7 cellular contexts compared by ENCODE assay signal in genomic region chr15:78756781-78757635, GRCh38. TPM values are rescaled to one million over a fixed set of nuclear protein-coding genes. Genes with fewer than 3 reads are reported as not detected.
DNase-seq lines count a peak whose midpoint lies in the region; ATAC-seq and TF ChIP-seq lines count a peak whose summit lies in the region.
"Not testable (repeated sequence)": the region's sequence is repeated elsewhere in the genome, so short reads cannot be mapped to it uniquely, and the experiment has no call there.

No MANE protein-coding gene starts in this region.

- H3K9me3 Mint-ChIP-seq in IgD-negative memory B cell; activated CD4-positive, alpha-beta T cell treated with anti-CD3 and anti-CD28 coated beads, Interleukin-2, amount 10 ng/mL, durations not matched to agents 7 days and 5 days: not testable (repeated sequence)

- H3K4me1 Mint-ChIP-seq in IgD-negative memory B cell: peaks cover 25 to 37% (median 32%) of the 10 kb centered on the region in 3 donors
- peaks cover 23% of the 10 kb centered on the region for H3K4me1 Mint-ChIP-seq in activated CD4-positive, alpha-beta T cell treated with anti-CD3 and anti-CD28 coated beads, Interleukin-2, amount 10 ng/mL, durations not matched to agents 7 days and 5 days

- CTCF ChIA-PET in activated CD4-positive, alpha-beta T cell treated with anti-CD3 and anti-CD28 coated beads, Interleukin-2, amount 10 ng/mL, durations not matched to agents 7 days and 5 days (lab: Charles Lee): interaction anchor here (1.1 kb wide), 1 partner anchor 52 kb away, joined by 3 read pairs; no protein-coding TSS in a partner anchor

- H4K20me1 ChIP-seq in smooth muscle cell (ENCODE audit: low read depth): not testable (repeated sequence)

- peak; percentile 55 for ATAC-seq in GM18517 (IDR thresholded peaks at IDR 0.05; ENCODE audit: unreplicated experiment)
- ATAC-seq in HG02571 (IDR thresholded peaks at IDR 0.05; ENCODE audit: unreplicated experiment): peak; percentile 52

- H3K4me3 ChIP-seq in colonic mucosa, smooth muscle cell: not testable (repeated sequence)

- not testable (repeated sequence) for H3K9ac ChIP-seq in colonic mucosa (ENCODE audit: low read depth in 2 of 2, low read length in 2 of 2)
- peak overlapping the region; percentile 85 for H3K9ac ChIP-seq in smooth muscle cell (ENCODE audit: low read depth)

- H3K4me1 ChIP-seq in colonic mucosa; smooth muscle cell (ENCODE audit: low read depth): not testable (repeated sequence)

- not testable (repeated sequence) for H3F3A ChIP-seq in smooth muscle cell (ENCODE audit: low read depth)

- H3K4me2 ChIP-seq in smooth muscle cell: peak overlapping the region; percentile 69

- peak overlapping the region; percentile 98 to 100 (median 99) for H3K27ac Mint-ChIP-seq in IgD-negative memory B cell
- peak overlapping the region; percentile 79 for H3K27ac Mint-ChIP-seq in activated CD4-positive, alpha-beta T cell treated with anti-CD3 and anti-CD28 coated beads, Interleukin-2, amount 10 ng/mL, durations not matched to agents 7 days and 5 days

- not testable (repeated sequence) for H3K27me3 Mint-ChIP-seq in IgD-negative memory B cell; activated CD4-positive, alpha-beta T cell treated with anti-CD3 and anti-CD28 coated beads, Interleukin-2, amount 10 ng/mL, durations not matched to agents 7 days and 5 days

- H3K79me2 ChIP-seq in smooth muscle cell (ENCODE audit: low read depth): not testable (repeated sequence)

- not testable (repeated sequence) for H3K36me3 ChIP-seq in colonic mucosa; smooth muscle cell (ENCODE audit: low read depth)

- not testable (repeated sequence) for H3K36me3 Mint-ChIP-seq in IgD-negative memory B cell; activated CD4-positive, alpha-beta T cell treated with anti-CD3 and anti-CD28 coated beads, Interleukin-2, amount 10 ng/mL, durations not matched to agents 7 days and 5 days (ENCODE audit: low read depth)

- H3K4me3 Mint-ChIP-seq in IgD-negative memory B cell: peak overlapping the region; percentile 30 to 87 (median 72)
- not testable (repeated sequence) for H3K4me3 Mint-ChIP-seq in activated CD4-positive, alpha-beta T cell treated with anti-CD3 and anti-CD28 coated beads, Interleukin-2, amount 10 ng/mL, durations not matched to agents 7 days and 5 days

- not testable (repeated sequence) for TF ChIP-seq CTCF in colonic mucosa (IDR thresholded peaks at IDR 0.05); smooth muscle cell (IDR thresholded peaks at IDR 0.05; ENCODE audit: borderline replicate concordance, insufficient read depth, poor library complexity, severe bottlenecking)

- H2AFZ ChIP-seq in smooth muscle cell (ENCODE audit: low read depth): not testable (repeated sequence)

- 39% methylated on average over 20 of the region's 25 CpGs for WGBS in smooth muscle cell (ENCODE audit: low lambda C conversion rate)

- intact Hi-C loops in colonic mucosa (cut with DNase I): not testable (repeated sequence)

- not testable (repeated sequence) for H3K9me3 ChIP-seq in colonic mucosa; smooth muscle cell (replicated peaks; ENCODE audit: low read depth)

- POLR2A ChIA-PET in activated CD4-positive, alpha-beta T cell treated with anti-CD3 and anti-CD28 coated beads, Interleukin-2, amount 10 ng/mL, durations not matched to agents 7 days and 5 days (lab: Charles Lee): not testable (repeated sequence)

- H3K27ac ChIP-seq in colonic mucosa: not testable (repeated sequence)
- peak overlapping the region; percentile 96 for H3K27ac ChIP-seq in smooth muscle cell (ENCODE audit: low read depth)

- H3K27me3 ChIP-seq in colonic mucosa; smooth muscle cell (ENCODE audit: low read depth): not testable (repeated sequence)

- not testable (repeated sequence) for DNase-seq in activated CD4-positive, alpha-beta T cell treated with anti-CD3 and anti-CD28 coated beads, Interleukin-2, amount 10 ng/mL, durations not matched to agents 7 days and 5 days
- DNase-seq in colonic mucosa (peak; percentile 39), kidney glomerular epithelial cell (lab: John Stamatoyannopoulos, UW) (peak; percentile 64), smooth muscle cell (lab: John Stamatoyannopoulos, UW; ENCODE audit: unreplicated experiment) (peak; percentile 47)

RNA-seq across cellular contexts. Expression of gene ADAMTS7, which starts 54.3 kb away (rescaled TPM):
- 0.04 TPM for polyA plus RNA-seq in IgD-negative memory B cell
- under 1 TPM; 0.10 to 0.12 TPM for total RNA-seq in activated CD4-positive, alpha-beta T cell treated with anti-CD3 and anti-CD28 coated beads, Interleukin-2, amount 10 ng/mL, durations not matched to agents 7 days and 5 days
- 1 to 10 TPM; 1.6 to 1.8 TPM for total RNA-seq in colonic mucosa
- 9.6 and 11.2 TPM in 2 replicates for total RNA-seq in smooth muscle cell
- 7.8 and 11.0 TPM in 2 replicates for polyA plus RNA-seq in smooth muscle cell
